In the genomic region with DNA sequence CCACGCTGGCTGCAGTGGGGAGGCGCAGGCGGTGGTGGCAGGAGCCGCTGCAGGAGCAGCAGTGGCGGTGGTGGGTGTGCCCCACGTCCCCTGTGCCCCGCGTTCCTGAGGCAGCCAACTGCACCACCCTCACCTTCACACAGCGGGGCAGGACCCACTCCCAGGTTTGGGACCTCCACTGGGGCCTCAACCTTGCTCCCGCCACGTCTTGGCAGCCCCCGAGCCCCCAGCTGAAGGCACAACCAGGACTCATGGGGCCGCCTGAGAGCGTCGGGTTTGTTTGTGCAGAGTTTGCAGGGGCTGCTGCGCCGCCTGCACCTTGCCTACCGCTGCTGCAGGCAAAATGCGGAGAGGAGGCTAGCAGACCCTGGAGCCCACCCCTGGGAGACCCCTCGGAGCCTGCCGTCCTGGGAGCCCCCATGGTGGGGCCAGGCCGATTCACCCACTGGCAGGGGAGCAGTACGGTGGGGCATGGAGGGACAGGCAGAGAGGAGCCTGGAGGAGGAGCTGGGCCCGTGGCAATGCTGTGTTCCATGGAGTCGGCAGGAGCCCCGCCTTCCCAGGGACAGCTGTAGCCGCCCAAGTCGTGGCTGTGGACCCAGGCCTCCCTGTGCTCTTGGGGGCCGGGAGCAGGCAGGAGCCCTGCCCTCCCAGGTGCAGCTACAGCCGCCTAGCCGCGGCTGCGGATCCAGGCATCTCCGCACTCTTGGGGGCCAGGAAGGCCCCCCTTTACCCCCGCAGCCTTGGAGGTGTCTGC, we compare ENCODE assay signal across 8 cellular contexts. TPM values are rescaled to one million over a fixed set of nuclear protein-coding genes. Genes with fewer than 3 reads are reported as not detected.
DNase-seq lines count a peak whose midpoint lies in the region; ATAC-seq and TF ChIP-seq lines count a peak whose summit lies in the region.

No MANE protein-coding gene starts in this region.

- no peaks in the 10 kb centered on the region for H3K9me3 ChIP-seq in GM23248 (ENCODE audit: low read depth)
- H3K9me3 ChIP-seq in iPS-15b (ENCODE audit: control insufficient read depth, insufficient read depth, low read length) = no peaks in the 10 kb centered on the region
- no peaks in the 10 kb centered on the region for H3K9me3 ChIP-seq in spleen

- peak overlapping the region; percentile 70 for H3K4me3 Mint-ChIP-seq in activated naive CD4-positive, alpha-beta T cell treated with anti-CD3 and anti-CD28 coated beads, Interleukin-2, amount 50 U/mL, for 24 hours

- WGBS in GM23248 (ENCODE audit: low coverage in 1 of 2, low lambda C conversion rate in 2 of 2, missing lambda C conversion rate in 2 of 2), 2 experiments = 32% methylated on average over 32 to 34 of the region's 35 CpGs
- 12 to 27% (median 16%) methylated on average over 27 to 35 of the region's 35 CpGs for WGBS in spleen, 5 donors

- TF ChIP-seq CTCF in spleen (IDR thresholded peaks at IDR 0.05 in 8 of 11, conservative IDR thresholded peaks at IDR 0.05 in 3 of 11) = peak in 1 of 11 experiments; percentile 10

- no peaks in the 10 kb centered on the region for H3K9me2 ChIP-seq in GM23248 (ENCODE audit: insufficient read depth)

- H3K27ac Mint-ChIP-seq in activated naive CD4-positive, alpha-beta T cell treated with anti-CD3 and anti-CD28 coated beads, Interleukin-2, amount 50 U/mL, for 24 hours = no peak overlapping the region

- H2AFZ ChIP-seq in GM23248 = peak overlapping the region; percentile 75; the same call in 1 of the 2 replicates

- peaks cover 23% of the 10 kb centered on the region for H3K27me3 Mint-ChIP-seq in activated naive CD4-positive, alpha-beta T cell treated with anti-CD3 and anti-CD28 coated beads, Interleukin-2, amount 50 U/mL, for 24 hours

- no peak for TF ChIP-seq POLR2A in spleen (IDR thresholded peaks at IDR 0.05)

- H3K36me3 ChIP-seq in GM23248 (ENCODE audit: low read depth) (no peaks in the 10 kb centered on the region), iPS-15b (ENCODE audit: control insufficient read depth, insufficient read depth, low read length) (no peaks in the 10 kb centered on the region), spleen (no peaks in the 10 kb centered on the region)

- H3K27ac ChIP-seq in GM23248 (no peak overlapping the region), spleen (no peak overlapping the region)

- H3K4me3 ChIP-seq in GM23248 = peak overlapping the region; percentile 16
- H3K4me3 ChIP-seq in iPS-15b (ENCODE audit: low read depth, low read length) = peak overlapping the region; percentile 75
- peak overlapping the region; percentile 2 to 66 (median 34) for H3K4me3 ChIP-seq in spleen

- H3K4me1 ChIP-seq in GM23248 (ENCODE audit: insufficient read depth) (no peaks in the 10 kb centered on the region), iPS-15b (ENCODE audit: control insufficient read depth, insufficient read depth, low read length) (peaks cover 2% of the 10 kb centered on the region), spleen (peaks cover 0 to 18% (median 14%) of the 10 kb centered on the region in 6 donors)

- intact Hi-C loops in spleen (cut with DNase I; ENCODE audit: low total_unique reads) = loop anchor here (10.0 kb wide), 1 partner anchor 604 kb away; no protein-coding TSS in a partner anchor

- no peaks in the 10 kb centered on the region for H3K79me2 ChIP-seq in GM23248 (ENCODE audit: insufficient read depth)

- no peaks in the 10 kb centered on the region for H3F3A ChIP-seq in GM23248 (ENCODE audit: insufficient read depth)

- H3K4me1 Mint-ChIP-seq in activated naive CD4-positive, alpha-beta T cell treated with anti-CD3 and anti-CD28 coated beads, Interleukin-2, amount 50 U/mL, for 24 hours = peaks cover 4% of the 10 kb centered on the region

- H3K27me3 ChIP-seq in GM23248 (replicated peaks; ENCODE audit: insufficient read depth) (no peaks in the 10 kb centered on the region), iPS-15b (ENCODE audit: control insufficient read depth, insufficient read depth, low read length) (peaks cover 4% of the 10 kb centered on the region), spleen (replicated peaks in 1 of 7) (peaks cover 0 to 30% (median 12%) of the 10 kb centered on the region in 7 donors)

- ATAC-seq in HG02884 (IDR thresholded peaks at IDR 0.05; ENCODE audit: unreplicated experiment) = no peak
- ATAC-seq in GM18520 (IDR thresholded peaks at IDR 0.05; ENCODE audit: unreplicated experiment) = no peak

- no peak overlapping the region for H3K9ac ChIP-seq in GM23248
- peak overlapping the region; percentile 70 for H3K9ac ChIP-seq in iPS-15b (ENCODE audit: low read depth, low read length)

- peak; percentile 5 for DNase-seq in ACHN
- DNase-seq in GM23248 = peak; percentile 42
- DNase-seq in spleen = peak; percentile 83
- DNase-seq in NCI-H2171 (lab: John Stamatoyannopoulos, UW) = no peak

- H3K4me2 ChIP-seq in GM23248 (ENCODE audit: unreplicated experiment) = no peak overlapping the region

- no peaks in the 10 kb centered on the region for H3K9me3 Mint-ChIP-seq in activated naive CD4-positive, alpha-beta T cell treated with anti-CD3 and anti-CD28 coated beads, Interleukin-2, amount 50 U/mL, for 24 hours

- H3K36me3 Mint-ChIP-seq in activated naive CD4-positive, alpha-beta T cell treated with anti-CD3 and anti-CD28 coated beads, Interleukin-2, amount 50 U/mL, for 24 hours = no peaks in the 10 kb centered on the region

- in situ Hi-C loops in ACHN (cut with HindIII; ENCODE audit: low pct_ligation_motif_present, low pct_unique_long_range_greater_than_20kb, low sequenced_read_pairs) (no loop called here), GM23248 (cut with MboI) (loop anchor here (10.0 kb wide), 1 partner anchor 594 kb away; a partner anchor contains a TSS)

- H4K20me1 ChIP-seq in GM23248 (ENCODE audit: insufficient read depth) = no peaks in the 10 kb centered on the region

RNA-seq across cellular contexts. Expression of a gene that starts 14.7 kb away (rescaled TPM):
- 0.54 and 0.63 TPM in 2 replicates for total RNA-seq in GM23248 (2014; rRNA removed; shearing (Covaris generic))
- polyA plus RNA-seq in GM23248 (2016; fragmentation: Nextera tagmentation; extraction: Ambion mirVana) = 0.49 and 0.76 TPM in 2 replicates
- 10 to 100 TPM in 1 of 7 donors, 1 to 10 TPM in 6; 4.9 to 18.2 (median 8.5) TPM for total RNA-seq in spleen
- 1 to 10 TPM; 4.7 to 5.9 (median 5.5) TPM for polyA plus RNA-seq in spleen

Comparison
In these comparisons a context has a peak if more than half of its experiments do, and no peak if none do; other contexts are left out.
1. H3K4me3 ChIP-seq: peak in every context shown above with its lines; median percentile 75 in iPS-15b; 34 in spleen; 16 in GM23248.